Comparison of ENCODE assay signal across 1 cellular context in genomic region chr7:39656415-39656814, GRCh38.
TF ChIP-seq lines count a peak whose summit lies in the region.

No MANE protein-coding gene starts in this region.

TF ChIP-seq in WTC11, 78 proteins besides CTCF, POLR2A, EP300 and RAD21:
- no peak for TF ChIP-seq PREB (CRISPR knock-in tag; IDR thresholded peaks at IDR 0.05; ENCODE audit: borderline replicate concordance)
- TF ChIP-seq NFYB (CRISPR knock-in tag; conservative IDR thresholded peaks at IDR 0.05; ENCODE audit: low read depth): no peak
- no peak for TF ChIP-seq RORB (CRISPR knock-in tag; IDR thresholded peaks at IDR 0.05)
- no peak for TF ChIP-seq ZNF138 (CRISPR knock-in tag; conservative IDR thresholded peaks at IDR 0.05)
- TF ChIP-seq FOXP1 (CRISPR knock-in tag; IDR thresholded peaks at IDR 0.05; ENCODE audit: borderline replicate concordance): no peak
- TF ChIP-seq SOX15 (CRISPR knock-in tag; IDR thresholded peaks at IDR 0.05): no peak
- TF ChIP-seq ZNF423 (CRISPR knock-in tag; IDR thresholded peaks at IDR 0.05): no peak
- no peak for TF ChIP-seq ZBTB43 (CRISPR knock-in tag; IDR thresholded peaks at IDR 0.05)
- TF ChIP-seq ARID4B (CRISPR knock-in tag; IDR thresholded peaks at IDR 0.05; ENCODE audit: borderline replicate concordance): no peak
- no peak for TF ChIP-seq ZNF121 (CRISPR knock-in tag; IDR thresholded peaks at IDR 0.05)
- TF ChIP-seq HMGA2 (CRISPR knock-in tag; IDR thresholded peaks at IDR 0.05): no peak
- no peak for TF ChIP-seq ZNF671 (CRISPR knock-in tag; IDR thresholded peaks at IDR 0.05)
